ENCODE assay signal across 10 cellular contexts in genomic region chr19:2040647-2041435, GRCh38. TPM values are rescaled to one million over a fixed set of nuclear protein-coding genes. Genes with fewer than 3 reads are reported as not detected.
DNase-seq lines count a peak whose midpoint lies in the region; ATAC-seq, FAIRE-seq and TF ChIP-seq lines count a peak whose summit lies in the region.
"Had no signal": no experiment of that assay in that cellular context is flagged by ENCODE, and none has a peak within 500 bp of the region (broad histone marks: within the 10 kb centered on the region; RNA-seq: fewer than 3 reads in every experiment).

No MANE protein-coding gene starts in this region.

- H3K9me3 ChIP-seq in HCT116 (ENCODE audit: control insufficient read depth in 1 of 2, insufficient read depth in 1 of 2, low read depth in 1 of 2, low read length in 2 of 2) = peaks cover 0 to 4% of the 10 kb centered on the region in 2 experiments; a peak in 1 of 4 replicates
- H3K9me3 ChIP-seq in right atrium auricular region = peaks cover 0 to 3% of the 10 kb centered on the region in 2 donors

- H3K27ac ChIP-seq in HCT116 (ENCODE audit: low read depth, low read length) = peak overlapping the region; percentile 81
- peak overlapping the region; percentile 93 to 98 for H3K27ac ChIP-seq in right atrium auricular region

- H3K4me3 Mint-ChIP-seq in activated CD4-positive, alpha-beta memory T cell treated with anti-CD3 and anti-CD28 coated beads, Interleukin-2, amount 10 ng/mL, durations not matched to agents 7 days and 5 days = no peak overlapping the region
- peak overlapping the region; percentile 72 for H3K4me3 Mint-ChIP-seq in stimulated activated effector memory CD8-positive, alpha-beta T cell treated with anti-CD3 and anti-CD28 coated beads, Interleukin-12 subunit alpha, Interleukin-12 subunit beta, amount 100 ng/mL, for 72 hours

- H2AFZ ChIP-seq in HCT116 (ENCODE audit: low read depth, low read length, poor library complexity, severe bottlenecking) = no peak overlapping the region

- no peaks in the 10 kb centered on the region for H3K9me2 ChIP-seq in HCT116 (ENCODE audit: insufficient read depth)

- H3K4me3 ChIP-seq in HCT116 (replicated peaks in 1 of 2; ENCODE audit: low read depth in 1 of 2, low read length in 2 of 2) = no peak overlapping the region
- H3K4me3 ChIP-seq in right atrium auricular region = peak overlapping the region in 1 of 2 donors; percentile 14

- TF ChIP-seq RAD21 in HCT116 (IDR thresholded peaks at IDR 0.05; ENCODE audit: low read depth) = no peak

- no peak for TF ChIP-seq POLR2A in HCT116 (IDR thresholded peaks at IDR 0.05; ENCODE audit: borderline replicate concordance, extremely low read depth, insufficient read depth, insufficient read length)

- POLR2A ChIA-PET in HCT116 (lab: Charles Lee) = interaction anchor here (2.3 to 4.2 kb wide), 2 partner anchors 9 to 12 kb away, joined by 14 to 39 read pairs; no protein-coding TSS in a partner anchor
- POLR2A ChIA-PET in activated CD4-positive, alpha-beta memory T cell treated with anti-CD3 and anti-CD28 coated beads, Interleukin-2, amount 10 ng/mL, durations not matched to agents 7 days and 5 days (lab: Charles Lee) = interaction anchor here (0.8 to 3.9 kb wide), 5 partner anchors 8 to 44 kb away, joined by 3 to 25 read pairs (median 20); partner anchors contain the start of gene MKNK2

- FAIRE-seq in D721Med (lab: Jason Lieb, UNC) = no peak

- ATAC-seq in HCT116 = no peak
- no peak for ATAC-seq in stimulated activated effector memory CD8-positive, alpha-beta T cell treated with anti-CD3 and anti-CD28 coated beads, Interleukin-12 subunit alpha, Interleukin-12 subunit beta, amount 100 ng/mL, for 72 hours
- no peak for ATAC-seq in HG03159 (IDR thresholded peaks at IDR 0.05; ENCODE audit: unreplicated experiment)

- CTCF ChIA-PET in HCT116 (lab: Charles Lee) = no interaction called here
- CTCF ChIA-PET in activated CD4-positive, alpha-beta memory T cell treated with anti-CD3 and anti-CD28 coated beads, Interleukin-2, amount 10 ng/mL, durations not matched to agents 7 days and 5 days (lab: Charles Lee) = interaction anchor here (1.2 to 2.5 kb wide), 2 partner anchors 10 to 21 kb away, joined by 3 to 11 read pairs; no protein-coding TSS in a partner anchor

- peak overlapping the region; percentile 69 for H3K9ac ChIP-seq in HCT116 (ENCODE audit: low read length)

- intact Hi-C loops in HCT116 (cut with micrococcal nuclease) = no loop called here

- H3K27ac Mint-ChIP-seq in activated CD4-positive, alpha-beta memory T cell treated with anti-CD3 and anti-CD28 coated beads, Interleukin-2, amount 10 ng/mL, durations not matched to agents 7 days and 5 days = peak overlapping the region; percentile 79
- peak overlapping the region; percentile 91 for H3K27ac Mint-ChIP-seq in stimulated activated effector memory CD8-positive, alpha-beta T cell treated with anti-CD3 and anti-CD28 coated beads, Interleukin-12 subunit alpha, Interleukin-12 subunit beta, amount 100 ng/mL, for 72 hours

- peaks cover 34% of the 10 kb centered on the region for H3K4me1 Mint-ChIP-seq in activated CD4-positive, alpha-beta memory T cell treated with anti-CD3 and anti-CD28 coated beads, Interleukin-2, amount 10 ng/mL, durations not matched to agents 7 days and 5 days
- peaks cover 43% of the 10 kb centered on the region for H3K4me1 Mint-ChIP-seq in stimulated activated effector memory CD8-positive, alpha-beta T cell treated with anti-CD3 and anti-CD28 coated beads, Interleukin-12 subunit alpha, Interleukin-12 subunit beta, amount 100 ng/mL, for 72 hours

- BruUV-seq in HCT116 (replicated peaks; lab: Mats Ljungman, UMichigan) = no TSS peak

- no peaks in the 10 kb centered on the region for H3K9me3 Mint-ChIP-seq in activated CD4-positive, alpha-beta memory T cell treated with anti-CD3 and anti-CD28 coated beads, Interleukin-2, amount 10 ng/mL, durations not matched to agents 7 days and 5 days
- H3K9me3 Mint-ChIP-seq in stimulated activated effector memory CD8-positive, alpha-beta T cell treated with anti-CD3 and anti-CD28 coated beads, Interleukin-12 subunit alpha, Interleukin-12 subunit beta, amount 100 ng/mL, for 72 hours = no peaks in the 10 kb centered on the region

- peaks cover 17% of the 10 kb centered on the region; the same call in 1 of the 2 replicates for H3K79me2 ChIP-seq in HCT116 (ENCODE audit: insufficient read depth, low read length)

- H3K4me2 ChIP-seq in HCT116 (ENCODE audit: low read length) = peak overlapping the region; percentile 76; the same call in 1 of the 2 replicates

- H3K27me3 ChIP-seq in HCT116 (ENCODE audit: insufficient read depth, low read length) (no peaks in the 10 kb centered on the region), right atrium auricular region (no peaks in the 10 kb centered on the region)

- RAD21 ChIA-PET in HCT116 (lab: Charles Lee; ENCODE audit: low non-redundant PET in 1 of 2, low total read pairs in 2 of 2, uncharacterized antibody in 2 of 2, unreplicated experiment in 2 of 2) = no interaction called here

- H3K27me3 Mint-ChIP-seq in activated CD4-positive, alpha-beta memory T cell treated with anti-CD3 and anti-CD28 coated beads, Interleukin-2, amount 10 ng/mL, durations not matched to agents 7 days and 5 days = no peaks in the 10 kb centered on the region

- no peaks in the 10 kb centered on the region for H4K20me1 ChIP-seq in HCT116 (ENCODE audit: insufficient read depth)

- TF ChIP-seq CTCF in HCT116 (IDR thresholded peaks at IDR 0.05 in 2 of 3, conservative IDR thresholded peaks at IDR 0.05 in 1 of 3; ENCODE audit: borderline replicate concordance in 1 of 3, insufficient read depth in 1 of 3, low read depth in 2 of 3, low read length in 2 of 3) (no peak), right atrium auricular region (IDR thresholded peaks at IDR 0.05) (no peak), D721Med (IDR thresholded peaks at IDR 0.05; ENCODE audit: insufficient read depth, missing control alignments) (no peak)

- peaks cover 28% of the 10 kb centered on the region for H3K36me3 Mint-ChIP-seq in activated CD4-positive, alpha-beta memory T cell treated with anti-CD3 and anti-CD28 coated beads, Interleukin-2, amount 10 ng/mL, durations not matched to agents 7 days and 5 days (ENCODE audit: low read depth)
- peaks cover 94% of the 10 kb centered on the region for H3K36me3 Mint-ChIP-seq in stimulated activated effector memory CD8-positive, alpha-beta T cell treated with anti-CD3 and anti-CD28 coated beads, Interleukin-12 subunit alpha, Interleukin-12 subunit beta, amount 100 ng/mL, for 72 hours

- peaks cover 17 to 45% of the 10 kb centered on the region in 2 experiments for H3K4me1 ChIP-seq in HCT116 (ENCODE audit: control insufficient read depth in 1 of 2, insufficient read depth in 2 of 2, low read length in 2 of 2)
- H3K4me1 ChIP-seq in right atrium auricular region = peaks cover 0 to 63% of the 10 kb centered on the region in 2 donors

- no peak for DNase-seq in HCT116 (ENCODE audit: low read depth, low spot score)
- no peak for DNase-seq in activated CD4-positive, alpha-beta memory T cell treated with anti-CD3 and anti-CD28 coated beads, Interleukin-2, amount 10 ng/mL, durations not matched to agents 7 days and 5 days
- DNase-seq in right atrium auricular region (ENCODE audit: low spot score) = no peak
- DNase-seq in stimulated activated effector memory CD8-positive, alpha-beta T cell treated with anti-CD3 and anti-CD28 coated beads, Interleukin-12 subunit alpha, Interleukin-12 subunit beta, amount 100 ng/mL, for 72 hours (ENCODE audit: low spot score in 2 of 2) = no peak
- DNase-seq in medulla oblongata (ENCODE audit: extremely low spot score) = no peak
- DNase-seq in D721Med (ENCODE audit: insufficient read length, low spot score) = no peak
- no peak for DNase-seq in SIG-M5 (lab: John Stamatoyannopoulos, UW)
- DNase-seq: activated gamma-delta T cell, NCI-H69 had no signal

- H3K36me3 ChIP-seq in HCT116 (ENCODE audit: control insufficient read depth in 1 of 2, insufficient read depth in 2 of 2, low read length in 2 of 2) = peaks cover 17 to 32% of the 10 kb centered on the region in 2 experiments; a peak in 3 of 4 replicates
- H3K36me3 ChIP-seq in right atrium auricular region = peaks cover 70% of the 10 kb centered on the region

RNA-seq across cellular contexts. Expression of gene MKNK2, which starts 10.2 kb away (rescaled TPM):
- total RNA-seq in HCT116 (2021; ENCODE audit: unreplicated experiment) (271 TPM), right atrium auricular region (100 to 1,000 TPM in 1 of 2 donors, 10 to 100 TPM in 1; 90.3 to 107 TPM)
- 225 and 297 TPM in 2 replicates for polyA plus RNA-seq in HCT116 (2012)
- total RNA-seq in activated CD4-positive, alpha-beta memory T cell treated with anti-CD3 and anti-CD28 coated beads, Interleukin-2, amount 10 ng/mL, durations not matched to agents 7 days and 5 days = 100 to 1,000 TPM; 239 to 253 TPM

RNA-seq across cellular contexts. Expression of gene BTBD2, which starts 25.3 kb away (rescaled TPM):
- total RNA-seq in HCT116 (2021; ENCODE audit: unreplicated experiment) (112 TPM), right atrium auricular region (10 to 100 TPM; 54.8 to 55.9 TPM)
- 136 and 158 TPM in 2 replicates for polyA plus RNA-seq in HCT116 (2012)
- total RNA-seq in activated CD4-positive, alpha-beta memory T cell treated with anti-CD3 and anti-CD28 coated beads, Interleukin-2, amount 10 ng/mL, durations not matched to agents 7 days and 5 days = 10 to 100 TPM; 55.4 to 57.1 TPM

RNA-seq across cellular contexts. Expression of gene MOB3A, which starts 55.3 kb away (rescaled TPM):
- 32.1 TPM for total RNA-seq in HCT116 (2021; ENCODE audit: unreplicated experiment)
- polyA plus RNA-seq in HCT116 (2012) = 39.3 and 39.8 TPM in 2 replicates
- 100 to 1,000 TPM; 242 to 251 TPM for total RNA-seq in activated CD4-positive, alpha-beta memory T cell treated with anti-CD3 and anti-CD28 coated beads, Interleukin-2, amount 10 ng/mL, durations not matched to agents 7 days and 5 days
- 10 to 100 TPM; 19.7 to 29.4 TPM for total RNA-seq in right atrium auricular region

RNA-seq across cellular contexts. Expression of gene IZUMO4, which starts 55.9 kb away (rescaled TPM):
- total RNA-seq in HCT116 (2021; ENCODE audit: unreplicated experiment) = 6.1 TPM
- 6.7 and 12.8 TPM in 2 replicates for polyA plus RNA-seq in HCT116 (2012)
- 10 to 100 TPM; 10.3 to 10.5 TPM for total RNA-seq in activated CD4-positive, alpha-beta memory T cell treated with anti-CD3 and anti-CD28 coated beads, Interleukin-2, amount 10 ng/mL, durations not matched to agents 7 days and 5 days
- 1 to 10 TPM in 1 of 2 donors, under 1 TPM in 1; 0.67 to 1.4 TPM for total RNA-seq in right atrium auricular region
